Comparison of ENCODE assay signal across 9 cellular contexts in the genomic region with DNA sequence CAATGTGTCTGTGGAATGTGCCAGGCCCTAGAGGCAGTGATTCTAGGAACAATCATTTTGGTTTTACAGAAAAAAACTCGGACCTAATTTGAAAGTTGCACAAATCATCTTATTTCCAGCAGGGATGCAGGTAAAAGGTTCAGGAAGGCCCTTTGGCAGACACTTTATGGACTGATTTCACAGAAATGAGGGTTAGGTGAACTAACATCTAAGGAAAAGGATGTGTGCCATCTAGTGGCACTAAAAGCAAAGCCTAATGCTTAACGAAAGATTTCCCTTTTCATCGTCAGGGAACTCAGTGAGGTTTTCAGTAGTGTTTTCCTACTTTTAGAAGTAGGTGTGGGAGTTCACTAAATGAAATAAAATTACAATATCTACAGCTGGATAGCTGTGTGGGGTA. TPM values are rescaled to one million over a fixed set of nuclear protein-coding genes. Genes with fewer than 3 reads are reported as not detected.
DNase-seq lines count a peak whose midpoint lies in the region; FAIRE-seq and TF ChIP-seq lines count a peak whose summit lies in the region.
"Not testable (repeated sequence)": the region's sequence is repeated elsewhere in the genome, so short reads cannot be mapped to it uniquely, and the experiment has no call there.
"Had no signal": no experiment of that assay in that cellular context is flagged by ENCODE, and none has a peak within 500 bp of the region (broad histone marks: within the 10 kb centered on the region; RNA-seq: fewer than 3 reads in every experiment).

No MANE protein-coding gene starts in this region.

- not testable (repeated sequence) for H3K4me2 ChIP-seq in MM.1S (ENCODE audit: low read depth, low read length)

- H3K27ac Mint-ChIP-seq in type B pancreatic cell = not testable (repeated sequence)

- FAIRE-seq in GM12891 (lab: Jason Lieb, UNC) = peak; percentile 54
- peak; percentile 65 for FAIRE-seq in TTC549 (lab: Jason Lieb, UNC)

- H3K9me2 ChIP-seq in MM.1S (replicated peaks; ENCODE audit: insufficient read depth, low read length) = not testable (repeated sequence)

- H3K27me3 Mint-ChIP-seq in type B pancreatic cell = not testable (repeated sequence)

- H3K36me3 ChIP-seq in MM.1S (replicated peaks; ENCODE audit: insufficient read depth, low read length) = not testable (repeated sequence)

- not testable (repeated sequence) for H3F3A ChIP-seq in MM.1S (ENCODE audit: insufficient read depth, low read length)

- H4K20me1 ChIP-seq in MM.1S (ENCODE audit: insufficient read depth, low read length) = not testable (repeated sequence)

- not testable (repeated sequence) for TF ChIP-seq POLR2A in GM12891 (IDR thresholded peaks at IDR 0.05; ENCODE audit: low read depth, low read length)

- H3K4me3 Mint-ChIP-seq in type B pancreatic cell = not testable (repeated sequence)

- H3K36me3 Mint-ChIP-seq in type B pancreatic cell = not testable (repeated sequence)

- H3K27me3 ChIP-seq in MM.1S (replicated peaks; ENCODE audit: insufficient read depth, low read length) = not testable (repeated sequence)

- H3K79me2 ChIP-seq in MM.1S (ENCODE audit: low read length) = not testable (repeated sequence)

- H3K4me1 Mint-ChIP-seq in type B pancreatic cell (ENCODE audit: unreplicated experiment) = not testable (repeated sequence)

- not testable (repeated sequence) for H3K9me3 ChIP-seq in MM.1S (replicated peaks; ENCODE audit: insufficient read depth, low read length)

- DNase-seq in Ammon's horn (ENCODE audit: low spot score) (peak; percentile 3), MM.1S (peak; percentile 10), dermis blood vessel endothelial cell (peak; percentile 30), fibroblast of villous mesenchyme (ENCODE audit: low read depth) (peak; percentile 13), lung microvascular endothelial cell (ENCODE audit: low read depth in 2 of 2) (peak; percentile 33 to 40)
- not testable (repeated sequence) for DNase-seq in GM12891 (ENCODE audit: insufficient read length, low spot score); type B pancreatic cell (ENCODE audit: extremely low spot score, unreplicated experiment)

- not testable (repeated sequence) for H3K27ac ChIP-seq in MM.1S (ENCODE audit: low read length)

- not testable (repeated sequence) for H3K9ac ChIP-seq in MM.1S (ENCODE audit: low read length)

- H3K4me1 ChIP-seq in MM.1S (ENCODE audit: low read length) = not testable (repeated sequence)

- H3K9me3 Mint-ChIP-seq in type B pancreatic cell = not testable (repeated sequence)

- not testable (repeated sequence) for H2AFZ ChIP-seq in MM.1S (ENCODE audit: low read length)

- H3K4me3 ChIP-seq in MM.1S (ENCODE audit: low read length); fibroblast of villous mesenchyme (ENCODE audit: low read depth, low read length): not testable (repeated sequence)

- TF ChIP-seq CTCF in MM.1S (IDR thresholded peaks at IDR 0.05; ENCODE audit: low read length); fibroblast of villous mesenchyme (IDR thresholded peaks at IDR 0.05; ENCODE audit: insufficient read depth, low read depth, low read length): not testable (repeated sequence)
- peak; percentile 60 for TF ChIP-seq CTCF in type B pancreatic cell (conservative IDR thresholded peaks at IDR 0.05)

RNA-seq across cellular contexts. Expression of a gene that starts 17.5 kb away (rescaled TPM):
- not detected for polyA plus RNA-seq in GM12891 (2012; ENCODE audit: low read depth, missing spikeins)
- total RNA-seq in dermis blood vessel endothelial cell (1.0 and 1.2 TPM in 2 replicates), fibroblast of villous mesenchyme (under 0.01 TPM in 1 of 2 replicates, not detected in the other), lung microvascular endothelial cell (0.20 and 0.87 TPM in 2 replicates), type B pancreatic cell (ENCODE audit: low replicate concordance) (0.77 TPM in 1 of 2 replicates, not detected in the other)
- total RNA-seq: activated naive CD4-positive, alpha-beta T cell treated with anti-CD3 and anti-CD28 coated beads for 36 hours had no signal
